Comparison of ENCODE assay signal across 2 cellular contexts in genomic region chr2:111911295-111911977, GRCh38. TPM values are rescaled to one million over a fixed set of nuclear protein-coding genes. Genes with fewer than 3 reads are reported as not detected.
"Had no signal": no experiment of that assay in that cellular context is flagged by ENCODE, and none has a peak within 500 bp of the region (broad histone marks: within the 10 kb centered on the region; RNA-seq: fewer than 3 reads in every experiment).

No MANE protein-coding gene starts in this region.

RNA-seq across cellular contexts. Expression of gene MERTK, which starts 13.0 kb away (rescaled TPM):
- total RNA-seq: RPMI7951, SJSA1 had no signal
